In genomic region chr11:62340269-62340901, GRCh38 we compare ENCODE assay signal across 9 cellular contexts. TPM values are rescaled to one million over a fixed set of nuclear protein-coding genes. Genes with fewer than 3 reads are reported as not detected.
DNase-seq lines count a peak whose midpoint lies in the region; ATAC-seq and TF ChIP-seq lines count a peak whose summit lies in the region.
"Had no signal": no experiment of that assay in that cellular context is flagged by ENCODE, and none has a peak within 500 bp of the region (broad histone marks: within the 10 kb centered on the region; RNA-seq: fewer than 3 reads in every experiment).

No MANE protein-coding gene starts in this region.

- no peak for TF ChIP-seq EP300 in Ishikawa (IDR thresholded peaks at IDR 0.05; ENCODE audit: borderline replicate concordance)

- no peaks in the 10 kb centered on the region for H3F3A ChIP-seq in smooth muscle cell (ENCODE audit: low read depth)

- TF ChIP-seq CTCF in Calu3 (IDR thresholded peaks at IDR 0.05; ENCODE audit: unreplicated experiment) (peak; percentile 47), ascending aorta (IDR thresholded peaks at IDR 0.05) (peak; percentile 49 to 69 (median 51)), hepatocyte (IDR thresholded peaks at IDR 0.05; ENCODE audit: poor library complexity) (peak; percentile 60), smooth muscle cell (IDR thresholded peaks at IDR 0.05; ENCODE audit: borderline replicate concordance, insufficient read depth, poor library complexity, severe bottlenecking) (peak; percentile 49)

- intact Hi-C loops in Calu3 (cut with micrococcal nuclease; ENCODE audit: unreplicated experiment) (loop anchor here (5.0 kb wide), 1 partner anchor 37 kb away; no protein-coding TSS in a partner anchor), ascending aorta (cut with DNase I) (loop anchor here (1.0 kb wide), 1 partner anchor 38 kb away; no protein-coding TSS in a partner anchor)

- H3K4me2 ChIP-seq in hepatocyte, result no peak overlapping the region
- H3K4me2 ChIP-seq in smooth muscle cell, result no peak overlapping the region

- H3K4me1 ChIP-seq in ascending aorta, result no peaks in the 10 kb centered on the region
- H3K4me1 ChIP-seq in hepatocyte (ENCODE audit: insufficient read depth), result no peaks in the 10 kb centered on the region
- H3K4me1 ChIP-seq in smooth muscle cell (ENCODE audit: low read depth), result peaks cover 4% of the 10 kb centered on the region
- H3K4me1 ChIP-seq: SJCRH30 had no signal

- TF ChIP-seq POLR2A in GM18505 (IDR thresholded peaks at IDR 0.05; ENCODE audit: borderline replicate concordance, extremely low read depth, insufficient read depth, insufficient read length), result no peak

- H3K27me3 Mint-ChIP-seq in Calu3 (ENCODE audit: unreplicated experiment), result peaks cover 12% of the 10 kb centered on the region

- WGBS in hepatocyte (ENCODE audit: low lambda C conversion rate, missing lambda C conversion rate), result 69% methylated on average over 6 of the region's 6 CpGs
- 79% methylated on average over 6 of the region's 6 CpGs for WGBS in smooth muscle cell (ENCODE audit: low lambda C conversion rate)

- no peaks in the 10 kb centered on the region for H3K9me3 Mint-ChIP-seq in Calu3 (ENCODE audit: low read depth, unreplicated experiment)

- peaks cover 26% of the 10 kb centered on the region for H3K4me1 Mint-ChIP-seq in Calu3 (ENCODE audit: low read depth, unreplicated experiment)

- CTCF ChIA-PET in Calu3 (lab: Charles Lee), result interaction anchor here (0.6 to 1.1 kb wide), 5 partner anchors 13 to 306 kb away, joined by 3 to 6 read pairs (median 3); partner anchors contain the start of gene GANAB

- H4K20me1 ChIP-seq in hepatocyte (ENCODE audit: insufficient read depth, poor library complexity, severe bottlenecking) (no peaks in the 10 kb centered on the region), smooth muscle cell (ENCODE audit: low read depth) (no peaks in the 10 kb centered on the region)

- H2AFZ ChIP-seq in hepatocyte, result no peak overlapping the region
- no peak overlapping the region for H2AFZ ChIP-seq in smooth muscle cell (ENCODE audit: low read depth)

- H3K9me2 ChIP-seq in hepatocyte (replicated peaks; ENCODE audit: insufficient read depth), result no peaks in the 10 kb centered on the region

- ATAC-seq in GM18505 (IDR thresholded peaks at IDR 0.05; ENCODE audit: unreplicated experiment), result no peak
- ATAC-seq in HG03442 (IDR thresholded peaks at IDR 0.05; ENCODE audit: unreplicated experiment), result no peak

- H3K4me3 Mint-ChIP-seq in Calu3 (ENCODE audit: low read depth, unreplicated experiment), result no peak overlapping the region

- no peak overlapping the region for H3K27ac Mint-ChIP-seq in Calu3 (ENCODE audit: unreplicated experiment)

- H3K9me3 ChIP-seq in ascending aorta (no peaks in the 10 kb centered on the region), hepatocyte (ENCODE audit: low read depth) (no peaks in the 10 kb centered on the region), smooth muscle cell (replicated peaks; ENCODE audit: low read depth) (no peaks in the 10 kb centered on the region)
- H3K9me3 ChIP-seq: SJCRH30 had no signal

- peak; percentile 43 for DNase-seq in Calu3
- peak; percentile 50 for DNase-seq in SW480 (ENCODE audit: low spot score)
- peak in 1 of 2 donors; percentile 68 for DNase-seq in ascending aorta (ENCODE audit: low spot score in 2 of 2)
- peak; percentile 59 for DNase-seq in hepatocyte (ENCODE audit: low spot score)
- DNase-seq in smooth muscle cell (lab: John Stamatoyannopoulos, UW; ENCODE audit: unreplicated experiment), result no peak

- no peaks in the 10 kb centered on the region for H3K79me2 ChIP-seq in hepatocyte
- no peaks in the 10 kb centered on the region for H3K79me2 ChIP-seq in smooth muscle cell (ENCODE audit: low read depth)

- H3K27me3 ChIP-seq in ascending aorta (no peaks in the 10 kb centered on the region), hepatocyte (no peaks in the 10 kb centered on the region), smooth muscle cell (ENCODE audit: low read depth) (peaks cover 19% of the 10 kb centered on the region)
- H3K27me3 ChIP-seq: SJCRH30 had no signal

- H3K9ac ChIP-seq in smooth muscle cell (ENCODE audit: low read depth), result no peak overlapping the region

- peaks cover 21% of the 10 kb centered on the region for H3K36me3 Mint-ChIP-seq in Calu3 (ENCODE audit: insufficient read depth, unreplicated experiment)

- BruUV-seq in Calu3 (replicated peaks; lab: Mats Ljungman, UMichigan), result no TSS peak

- H3K36me3 ChIP-seq in ascending aorta (no peaks in the 10 kb centered on the region), hepatocyte (replicated peaks; ENCODE audit: insufficient read depth, low read depth) (no peaks in the 10 kb centered on the region), smooth muscle cell (ENCODE audit: low read depth) (no peaks in the 10 kb centered on the region)
- H3K36me3 ChIP-seq: SJCRH30 had no signal

- TF ChIP-seq RAD21 in Ishikawa (IDR thresholded peaks at IDR 0.05; ENCODE audit: low read depth), result peak; percentile 53

- no peak overlapping the region for H3K4me3 ChIP-seq in ascending aorta
- no peak overlapping the region for H3K4me3 ChIP-seq in hepatocyte
- no peak overlapping the region for H3K4me3 ChIP-seq in smooth muscle cell
- H3K4me3 ChIP-seq: SJCRH30 had no signal

- no peak overlapping the region for H3K27ac ChIP-seq in ascending aorta
- H3K27ac ChIP-seq in hepatocyte, result no peak overlapping the region
- H3K27ac ChIP-seq in smooth muscle cell (ENCODE audit: low read depth), result no peak overlapping the region
- H3K27ac ChIP-seq: SJCRH30 had no signal

TF ChIP-seq in Ishikawa, 13 proteins besides CTCF, POLR2A, EP300 and RAD21:
- TF ChIP-seq TCF12 (IDR thresholded peaks at IDR 0.05; ENCODE audit: low read depth), result no peak
- TF ChIP-seq TEAD4 (IDR thresholded peaks at IDR 0.05), result no peak
- TF ChIP-seq ZBTB7A (IDR thresholded peaks at IDR 0.05; ENCODE audit: low read depth), result no peak
- TF ChIP-seq YY1 (IDR thresholded peaks at IDR 0.05; ENCODE audit: low read depth), result no peak
- TF ChIP-seq USF1 (IDR thresholded peaks at IDR 0.05), result no peak
- no peak for TF ChIP-seq NFIC (IDR thresholded peaks at IDR 0.05)
- no peak for TF ChIP-seq EGR1 (IDR thresholded peaks at IDR 0.05)
- TF ChIP-seq FOXM1 (IDR thresholded peaks at IDR 0.05; ENCODE audit: borderline replicate concordance, low read depth), result no peak
- TF ChIP-seq CREB1 (IDR thresholded peaks at IDR 0.05; ENCODE audit: low read depth), result no peak
- TF ChIP-seq TAF1 (IDR thresholded peaks at IDR 0.05; ENCODE audit: low read depth), result no peak
- no peak for TF ChIP-seq MAX (IDR thresholded peaks at IDR 0.05)
- no peak for TF ChIP-seq CEBPB (IDR thresholded peaks at IDR 0.05)
- TF ChIP-seq REST (IDR thresholded peaks at IDR 0.05; ENCODE audit: low read depth), result no peak
TF ChIP-seq in Ishikawa: peak in this region for 0.

RNA-seq across cellular contexts. Expression of gene ASRGL1, which starts 3.1 kb away (rescaled TPM):
- total RNA-seq in Calu3 (2022), result 30.3 and 38.7 TPM in 2 replicates
- 69.8 TPM for total RNA-seq in ascending aorta
- 5.1 and 9.5 TPM in 2 replicates for total RNA-seq in hepatocyte
- 18.6 and 20.4 TPM in 2 replicates for polyA plus RNA-seq in hepatocyte
- total RNA-seq in smooth muscle cell, result 0.22 and 1.4 TPM in 2 replicates
- polyA plus RNA-seq in smooth muscle cell, result 0.97 and 2.8 TPM in 2 replicates

RNA-seq across cellular contexts. Expression of gene SCGB1D4, which starts 41.5 kb away (rescaled TPM):
- not detected in 2 replicates for total RNA-seq in Calu3 (2022)
- not detected for total RNA-seq in ascending aorta
- total RNA-seq in hepatocyte, result not detected in 2 replicates
- polyA plus RNA-seq in hepatocyte, result not detected in 2 replicates
- not detected in 2 replicates for total RNA-seq in smooth muscle cell
- not detected in 2 replicates for polyA plus RNA-seq in smooth muscle cell
- total RNA-seq: SJCRH30 had no signal
